Comparison of ENCODE assay signal across 9 cellular contexts in the genomic region with DNA sequence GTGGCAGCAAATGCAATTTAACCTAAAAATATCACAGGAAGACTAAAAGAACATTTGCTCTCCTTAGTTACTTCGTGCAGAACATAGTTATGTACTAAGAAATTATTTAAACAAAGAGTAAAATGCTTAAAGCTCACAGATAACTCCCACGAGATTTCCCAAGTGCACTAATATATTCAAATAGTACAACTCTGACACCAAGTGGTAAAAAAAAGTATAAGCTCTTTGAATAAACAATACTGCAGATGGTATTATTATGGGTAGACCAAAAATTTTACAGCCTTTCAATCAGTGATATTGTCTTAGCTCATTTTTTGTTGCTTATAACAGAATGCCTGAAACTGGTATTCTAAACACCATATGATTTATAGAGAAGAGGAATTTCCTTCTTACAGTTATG. TPM values are rescaled to one million over a fixed set of nuclear protein-coding genes. Genes with fewer than 3 reads are reported as not detected.
DNase-seq lines count a peak whose midpoint lies in the region; ATAC-seq, FAIRE-seq and TF ChIP-seq lines count a peak whose summit lies in the region.
"Had no signal": no experiment of that assay in that cellular context is flagged by ENCODE, and none has a peak within 500 bp of the region (broad histone marks: within the 10 kb centered on the region; RNA-seq: fewer than 3 reads in every experiment).

No MANE protein-coding gene starts in this region.

- no peak for TF ChIP-seq POLR2A in K562 (conservative IDR thresholded peaks at IDR 0.05)

- H3K9me3 ChIP-seq in K562 (replicated peaks; ENCODE audit: control insufficient read depth, insufficient read depth, low read depth, low read length) (no peaks in the 10 kb centered on the region), neural progenitor cell (ENCODE audit: low read depth) (no peaks in the 10 kb centered on the region)
- H3K9me3 ChIP-seq in naive thymus-derived CD4-positive, alpha-beta T cell (ENCODE audit: control insufficient read depth in 2 of 3, low read length in 3 of 3): no peaks in the 10 kb centered on the region

- H3K4me1 ChIP-seq in K562 (replicated peaks in 1 of 2; ENCODE audit: control insufficient read depth in 2 of 2, insufficient read depth in 2 of 2, low read length in 2 of 2) (no peaks in the 10 kb centered on the region), neural progenitor cell (no peaks in the 10 kb centered on the region)
- H3K4me1 ChIP-seq in naive thymus-derived CD4-positive, alpha-beta T cell (ENCODE audit: control insufficient read depth in 2 of 2, insufficient read depth in 2 of 2, low read length in 2 of 2): no peaks in the 10 kb centered on the region

- peak; percentile 50 for TF ChIP-seq RAD21 in Ishikawa (IDR thresholded peaks at IDR 0.05; ENCODE audit: low read depth)
- peak; percentile 25 to 47; a peak in 2 of 4 replicates for TF ChIP-seq RAD21 in K562 (CRISPR knock-in tag; conservative IDR thresholded peaks at IDR 0.05 in 1 of 2, IDR thresholded peaks at IDR 0.05 in 1 of 2)

- no peaks in the 10 kb centered on the region for H3K27me3 ChIP-seq in K562 (ENCODE audit: control insufficient read depth in 2 of 2, insufficient read depth in 2 of 2, low read length in 2 of 2)
- H3K27me3 ChIP-seq in neural progenitor cell: no peaks in the 10 kb centered on the region
- no peaks in the 10 kb centered on the region for H3K27me3 ChIP-seq in naive thymus-derived CD4-positive, alpha-beta T cell (ENCODE audit: control insufficient read depth in 2 of 2, insufficient read depth in 2 of 2, low read length in 2 of 2)

- CTCF ChIA-PET in K562 (lab: Yijun Ruan, JAX; ENCODE audit: low intra/inter-chr PET ratio): no interaction called here
- CTCF ChIA-PET in naive thymus-derived CD4-positive, alpha-beta T cell (lab: Charles Lee): no interaction called here

- POLR2A ChIA-PET in K562 (lab: Yijun Ruan, JAX): no interaction called here
- POLR2A ChIA-PET in naive thymus-derived CD4-positive, alpha-beta T cell (lab: Charles Lee): no interaction called here

- no peak overlapping the region for H3K9ac ChIP-seq in K562 (ENCODE audit: insufficient read depth in 1 of 2, low read depth in 2 of 2, low read length in 2 of 2)
- no peak overlapping the region for H3K9ac ChIP-seq in neural progenitor cell

- intact Hi-C loops in K562 (cut with micrococcal nuclease): no loop called here
- intact Hi-C loops in naive thymus-derived CD4-positive, alpha-beta T cell (cut with micrococcal nuclease): no loop called here

- H3K4me3 ChIP-seq in K562 (no peak overlapping the region), neural progenitor cell (no peak overlapping the region)
- H3K4me3 ChIP-seq in naive thymus-derived CD4-positive, alpha-beta T cell (ENCODE audit: low read length): no peak overlapping the region

- H3K36me3 ChIP-seq in K562 (ENCODE audit: control insufficient read depth, insufficient read depth, low read length) (no peaks in the 10 kb centered on the region), neural progenitor cell (no peaks in the 10 kb centered on the region)
- H3K36me3 ChIP-seq in naive thymus-derived CD4-positive, alpha-beta T cell (ENCODE audit: control insufficient read depth in 2 of 3, insufficient read depth in 3 of 3, low read length in 3 of 3): no peaks in the 10 kb centered on the region

- peaks cover 2% of the 10 kb centered on the region for H3K4me1 Mint-ChIP-seq in neural progenitor cell
- H3K4me1 Mint-ChIP-seq in naive thymus-derived CD4-positive, alpha-beta T cell: peaks cover 0 to 7% (median 0%) of the 10 kb centered on the region in 7 donors

- no peaks in the 10 kb centered on the region for H3F3A ChIP-seq in neural progenitor cell (ENCODE audit: low read depth)

- H3K79me2 ChIP-seq in K562 (ENCODE audit: control insufficient read depth, insufficient read depth, low read length) (no peaks in the 10 kb centered on the region), neural progenitor cell (ENCODE audit: low read depth) (no peaks in the 10 kb centered on the region)

- peak in 1 of 3 experiments; percentile 40; a peak in 2 of 6 replicates for TF ChIP-seq CTCF in K562 (IDR thresholded peaks at IDR 0.05 in 2 of 3, conservative IDR thresholded peaks at IDR 0.05 in 1 of 3; ENCODE audit: insufficient read depth in 2 of 3, low read depth in 1 of 3, low read length in 3 of 3)
- TF ChIP-seq CTCF in neural progenitor cell (IDR thresholded peaks at IDR 0.05): peak; percentile 46

- H4K20me1 ChIP-seq in K562 (replicated peaks; ENCODE audit: control insufficient read depth, insufficient read depth, low read length) (no peaks in the 10 kb centered on the region), neural progenitor cell (ENCODE audit: low read depth) (no peaks in the 10 kb centered on the region)

- no TSS peak for BruUV-seq in K562 (replicated peaks; lab: Mats Ljungman, UMichigan)

- DNase-seq in GM03348 (ENCODE audit: low spot score) (peak; percentile 47), K562 (ENCODE audit: extremely low read depth in 1 of 4, low spot score in 3 of 4) (peak in 1 of 4 experiments; percentile 11), neural progenitor cell (ENCODE audit: low spot score) (peak; percentile 13)
- no peak for DNase-seq in activated CD4-positive, alpha-beta T cell treated with anti-CD3 and anti-CD28 coated beads for 1 hour
- no peak for DNase-seq in naive thymus-derived CD4-positive, alpha-beta T cell

- H3K27ac ChIP-seq in K562 (ENCODE audit: extremely low read depth, low read depth, low read length): no peak overlapping the region
- H3K27ac ChIP-seq in neural progenitor cell: no peak overlapping the region
- H3K27ac ChIP-seq in naive thymus-derived CD4-positive, alpha-beta T cell (ENCODE audit: low read depth, low read length): no peak overlapping the region

- 0% methylated on average over 2 of the region's 2 CpGs for WGBS in K562 (ENCODE audit: insufficient coverage, low coverage, missing lambda C conversion rate)

- no peak for FAIRE-seq in K562 (lab: Jason Lieb, UNC)

- H3K27me3 Mint-ChIP-seq in neural progenitor cell (ENCODE audit: insufficient read depth, low read depth): no peaks in the 10 kb centered on the region
- peaks cover 0 to 20% (median 5%) of the 10 kb centered on the region in 5 donors for H3K27me3 Mint-ChIP-seq in naive thymus-derived CD4-positive, alpha-beta T cell

- in situ Hi-C loops in K562 (cut with MboI): loop anchor here (25.0 kb wide), 1 partner anchor 1809 kb away; no protein-coding TSS in a partner anchor

- H2AFZ ChIP-seq in K562 (ENCODE audit: low read depth, low read length): no peak overlapping the region
- no peak overlapping the region for H2AFZ ChIP-seq in neural progenitor cell (replicated peaks)

- no peaks in the 10 kb centered on the region for H3K36me3 Mint-ChIP-seq in neural progenitor cell
- H3K36me3 Mint-ChIP-seq in naive thymus-derived CD4-positive, alpha-beta T cell: no peaks in the 10 kb centered on the region

- no peaks in the 10 kb centered on the region for H3K9me3 Mint-ChIP-seq in neural progenitor cell
- no peaks in the 10 kb centered on the region for H3K9me3 Mint-ChIP-seq in naive thymus-derived CD4-positive, alpha-beta T cell
- H3K9me3 Mint-ChIP-seq: activated T-helper 17 cell treated with anti-CD3 and anti-CD28 coated beads, Interleukin-2, amount 50 U/mL, for 72 hours had no signal

- no peak for TF ChIP-seq EP300 in Ishikawa (IDR thresholded peaks at IDR 0.05; ENCODE audit: borderline replicate concordance)
- no peak for TF ChIP-seq EP300 in K562 (IDR thresholded peaks at IDR 0.05; ENCODE audit: low read length)

- H3K4me2 ChIP-seq in K562 (ENCODE audit: insufficient read depth, low read length) (no peak overlapping the region), neural progenitor cell (no peak overlapping the region)

- ATAC-seq in K562 (peak; percentile 82), GM18511 (IDR thresholded peaks at IDR 0.05; ENCODE audit: unreplicated experiment) (no peak), HG03378 (IDR thresholded peaks at IDR 0.05; ENCODE audit: unreplicated experiment) (no peak)
- ATAC-seq in naive thymus-derived CD4-positive, alpha-beta T cell: no peak
- ATAC-seq: activated T-helper 17 cell treated with anti-CD3 and anti-CD28 coated beads, Interleukin-2, amount 50 U/mL, for 72 hours had no signal

- H3K4me3 Mint-ChIP-seq in neural progenitor cell: no peak overlapping the region
- no peak overlapping the region for H3K4me3 Mint-ChIP-seq in naive thymus-derived CD4-positive, alpha-beta T cell
- H3K4me3 Mint-ChIP-seq: activated T-helper 17 cell treated with anti-CD3 and anti-CD28 coated beads, Interleukin-2, amount 50 U/mL, for 72 hours had no signal

- no peaks in the 10 kb centered on the region for H3K9me1 ChIP-seq in K562 (ENCODE audit: control insufficient read depth, insufficient read depth, low read length)

- no peak overlapping the region for H3K27ac Mint-ChIP-seq in neural progenitor cell
- no peak overlapping the region for H3K27ac Mint-ChIP-seq in naive thymus-derived CD4-positive, alpha-beta T cell
- H3K27ac Mint-ChIP-seq: activated T-helper 17 cell treated with anti-CD3 and anti-CD28 coated beads, Interleukin-2, amount 50 U/mL, for 72 hours had no signal

RNA-seq across cellular contexts. Expression of a gene that starts 52.8 kb away (rescaled TPM):
- not detected in 2 replicates for total RNA-seq in K562 (2011; cell fraction: chromatin; rRNA removed; ENCODE audit: low replicate concordance)
- total RNA-seq in K562 (2011; cell fraction: nucleolus; rRNA removed): not detected in 2 replicates
- not detected in 2 replicates for total RNA-seq in K562 (2011; cell fraction: nucleoplasm; rRNA removed)
- total RNA-seq in K562 (2014; rRNA removed): 0.04 TPM in 1 of 2 replicates, not detected in the other
- total RNA-seq in K562 (2014; rRNA removed; fragmentation: Illumina TruSeq; extraction: Trizol): 0.25 and 0.26 TPM in 2 replicates
- total RNA-seq in K562 (2015; rRNA removed; fragmentation: Illumina TruSeq; extraction: Trizol): 0.11 and 0.14 TPM in 2 replicates
- total RNA-seq in K562 (2021): 0.04 and 0.09 TPM in 2 replicates
- polyA plus RNA-seq in K562 (2011; rRNA removed): 0.03 TPM in 1 of 2 replicates, not detected in the other
- 0.03 TPM in 1 of 2 replicates, not detected in the other for polyA plus RNA-seq in K562 (2011; cell fraction: cytosol; rRNA removed)
- polyA plus RNA-seq in K562 (2011; cell fraction: nucleus; rRNA removed): not detected in 2 replicates
- 0.16 and 0.19 TPM in 2 replicates for polyA plus RNA-seq in K562 (2012)
- polyA plus RNA-seq in K562 (2014; fragmentation: Illumina TruSeq; extraction: Trizol): 0.15 and 0.21 TPM in 2 replicates
- polyA plus RNA-seq in K562 (2014; fragmentation: Nextera tagmentation; extraction: Ambion mirVana): under 1 TPM; 0.07 to 0.11 TPM
- 0.03 and 0.04 TPM in 2 replicates for polyA plus RNA-seq in K562 (2014; rRNA removed)
- polyA minus RNA-seq in K562 (2011; rRNA and poly(A)+ RNA removed): 0.14 TPM in 1 of 2 replicates, not detected in the other
- polyA minus RNA-seq in K562 (2011; cell fraction: cytosol; rRNA and poly(A)+ RNA removed): not detected in 2 replicates
- not detected in 2 replicates for polyA minus RNA-seq in K562 (2011; cell fraction: nucleus; rRNA and poly(A)+ RNA removed)
- total RNA-seq in neural progenitor cell (ENCODE audit: low replicate concordance): 17.8 and 22.6 TPM in 2 replicates
- under 1 TPM in 1 of 5 experiments, not detected in 4; 0.08 TPM for total RNA-seq in naive thymus-derived CD4-positive, alpha-beta T cell
- polyA plus RNA-seq in naive thymus-derived CD4-positive, alpha-beta T cell: under 1 TPM; 0.12 to 0.15 TPM
- total RNA-seq: activated T-helper 17 cell treated with anti-CD3 and anti-CD28 coated beads, Interleukin-2, amount 50 U/mL, for 72 hours had no signal

RNA-seq across cellular contexts. Expression of a gene that starts 55.3 kb away (rescaled TPM):
- total RNA-seq in K562 (2011; cell fraction: chromatin; rRNA removed; ENCODE audit: low replicate concordance): 48.5 and 222 TPM in 2 replicates
- 23.3 and 32.6 TPM in 2 replicates for total RNA-seq in K562 (2011; cell fraction: nucleolus; rRNA removed)
- total RNA-seq in K562 (2011; cell fraction: nucleoplasm; rRNA removed): 72.3 and 122 TPM in 2 replicates
- 31.4 and 37.8 TPM in 2 replicates for total RNA-seq in K562 (2014; rRNA removed)
- 79.4 and 89.9 TPM in 2 replicates for total RNA-seq in K562 (2014; rRNA removed; fragmentation: Illumina TruSeq; extraction: Trizol)
- 59.7 and 65.9 TPM in 2 replicates for total RNA-seq in K562 (2015; rRNA removed; fragmentation: Illumina TruSeq; extraction: Trizol)
- total RNA-seq in K562 (2021): 52.9 and 60.2 TPM in 2 replicates
- polyA plus RNA-seq in K562 (2011; rRNA removed): 33.6 and 43.7 TPM in 2 replicates
- 5.2 and 9.1 TPM in 2 replicates for polyA plus RNA-seq in K562 (2011; cell fraction: cytosol; rRNA removed)
- 21.5 and 23.7 TPM in 2 replicates for polyA plus RNA-seq in K562 (2011; cell fraction: nucleus; rRNA removed)
- polyA plus RNA-seq in K562 (2012): 32.8 and 39.2 TPM in 2 replicates
- polyA plus RNA-seq in K562 (2014; fragmentation: Illumina TruSeq; extraction: Trizol): 48.2 and 57.7 TPM in 2 replicates
- polyA plus RNA-seq in K562 (2014; fragmentation: Nextera tagmentation; extraction: Ambion mirVana): 10 to 100 TPM; 11.1 to 12.6 TPM
- 42.2 and 46.8 TPM in 2 replicates for polyA plus RNA-seq in K562 (2014; rRNA removed)
- polyA minus RNA-seq in K562 (2011; rRNA and poly(A)+ RNA removed): 55.8 and 68.9 TPM in 2 replicates
- 15.6 and 21.2 TPM in 2 replicates for polyA minus RNA-seq in K562 (2011; cell fraction: cytosol; rRNA and poly(A)+ RNA removed)
- polyA minus RNA-seq in K562 (2011; cell fraction: nucleus; rRNA and poly(A)+ RNA removed): 43.8 and 69.5 TPM in 2 replicates
- 108 and 202 TPM in 2 replicates for total RNA-seq in neural progenitor cell (ENCODE audit: low replicate concordance)
- 100 to 1,000 TPM in 4 of 5 experiments, 10 to 100 TPM in 1; 77.9 to 132 (median 124) TPM for total RNA-seq in naive thymus-derived CD4-positive, alpha-beta T cell
- polyA plus RNA-seq in naive thymus-derived CD4-positive, alpha-beta T cell: 10 to 100 TPM; 51.7 to 82.1 TPM

Comparison
In these comparisons a context has a peak if more than half of its experiments do, and no peak if none do; other contexts are left out.
1. DNase-seq: peak in GM03348 (single experiment) and neural progenitor cell (single experiment); none in activated CD4-positive, alpha-beta T cell treated with anti-CD3 and anti-CD28 coated beads for 1 hour (single experiment) and naive thymus-derived CD4-positive, alpha-beta T cell (0 of 9).
2. RNA of a gene that starts 52.8 kb away (total RNA-seq): 17.8 to 22.6 TPM in neural progenitor cell; 0.04 to 0.26 TPM in K562 and 0.08 TPM in naive thymus-derived CD4-positive, alpha-beta T cell; every median in the first group is over 10 times any median in the second.